18 cellular contexts compared by ENCODE assay signal in the genomic region with DNA sequence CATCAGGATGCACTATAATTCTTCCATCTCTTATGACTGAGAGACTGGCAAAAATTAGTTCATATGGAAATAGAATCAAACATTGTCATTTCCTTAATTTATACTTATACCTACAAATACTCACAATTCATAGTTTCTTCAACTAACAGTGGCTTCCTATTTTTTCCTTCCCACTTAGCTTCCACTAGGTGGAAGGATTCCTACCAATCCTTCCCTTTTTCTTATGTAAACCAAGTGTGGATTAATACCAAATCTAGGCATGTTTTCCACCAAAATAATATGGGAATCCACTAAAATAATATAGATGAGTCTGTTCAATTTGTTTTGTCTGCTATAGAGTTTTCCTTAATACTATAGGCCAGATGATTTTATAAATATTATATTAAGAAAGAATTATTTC.
A peak's percentile ranks its signal among the peaks of the same experiment; 100 is the strongest.
DNase-seq lines count a peak whose midpoint lies in the region; ATAC-seq, FAIRE-seq and TF ChIP-seq lines count a peak whose summit lies in the region.
"Had no signal": no experiment of that assay in that cellular context is flagged by ENCODE, and none has a peak within 500 bp of the region (broad histone marks: within the 10 kb centered on the region; RNA-seq: fewer than 3 reads in every experiment).

No MANE protein-coding gene starts in this region.

- H3K9me3 ChIP-seq in astrocyte (ENCODE audit: insufficient read depth, low read depth, low read length) = no peaks in the 10 kb centered on the region
- H3K9me3 ChIP-seq: HAP-1 had no signal

- H3K4me3 Mint-ChIP-seq in HFFc6 = no peak overlapping the region
- H3K4me3 Mint-ChIP-seq in astrocyte (ENCODE audit: unreplicated experiment) = no peak overlapping the region
- no peak overlapping the region for H3K4me3 Mint-ChIP-seq in osteocyte (ENCODE audit: unreplicated experiment)
- H3K4me3 Mint-ChIP-seq in naive thymus-derived CD8-positive, alpha-beta T cell = no peak overlapping the region
- H3K4me3 Mint-ChIP-seq: CD4-positive, CD25-positive, alpha-beta regulatory T cell had no signal

- DNase-seq in HFFc6 = no peak
- no peak for DNase-seq in astrocyte (ENCODE audit: low read depth)
- DNase-seq in osteocyte (ENCODE audit: extremely low spot score, unreplicated experiment) = no peak
- no peak for DNase-seq in naive thymus-derived CD8-positive, alpha-beta T cell
- no peak for DNase-seq in NCI-H187 treated with DMSO at 0.1 percent for 48 hours (lab: John Stamatoyannopoulos, UW)
- DNase-seq: AML-193; CD4-positive, CD25-positive, alpha-beta regulatory T cell; DMS53; KBM-7; NCI-H1436; NCI-H2029 treated with DMSO at 0.1 percent for 48 hours; NCI-H510A treated with DMSO at 0.1 percent for 48 hours had no signal

- H3K4me2 ChIP-seq in astrocyte (ENCODE audit: low read length) = no peak overlapping the region

- no peak for ATAC-seq in HG02970 (IDR thresholded peaks at IDR 0.05; ENCODE audit: low FRiP score, unreplicated experiment)
- no peak for ATAC-seq in naive thymus-derived CD8-positive, alpha-beta T cell
- ATAC-seq: Panc1, Right ventricle myocardium inferior had no signal

- no peaks in the 10 kb centered on the region for H3K36me3 ChIP-seq in astrocyte (ENCODE audit: insufficient read depth, low read length)
- H3K36me3 ChIP-seq: HAP-1 had no signal

- no peak overlapping the region for H2AFZ ChIP-seq in astrocyte (ENCODE audit: low read depth, low read length)

- peak; percentile 17; the same call in 1 of the 2 replicates for TF ChIP-seq CTCF in C4-2B (conservative IDR thresholded peaks at IDR 0.05)
- peak; percentile 25; the same call in 1 of the 2 replicates for TF ChIP-seq CTCF in HFFc6 (IDR thresholded peaks at IDR 0.05)
- peak; percentile 9 for TF ChIP-seq CTCF in astrocyte (IDR thresholded peaks at IDR 0.05; ENCODE audit: insufficient read depth, low read depth, low read length)
- peak; percentile 23 for TF ChIP-seq CTCF in osteocyte (IDR thresholded peaks at IDR 0.05)

- FAIRE-seq in astrocyte (lab: Jason Lieb, UNC) = no peak
- FAIRE-seq: GM19239 had no signal

- H3K27ac ChIP-seq in C4-2B = no peak overlapping the region
- no peak overlapping the region for H3K27ac ChIP-seq in astrocyte (ENCODE audit: low read depth, low read length)

- POLR2A ChIA-PET in naive thymus-derived CD8-positive, alpha-beta T cell (lab: Charles Lee) = no interaction called here

- H3K4me1 ChIP-seq in astrocyte (ENCODE audit: insufficient read depth, low read length) = no peaks in the 10 kb centered on the region

- H3K9ac ChIP-seq in astrocyte (ENCODE audit: low read length) = no peak overlapping the region

- no peak overlapping the region for H3K27ac Mint-ChIP-seq in HFFc6
- H3K27ac Mint-ChIP-seq in astrocyte (ENCODE audit: unreplicated experiment) = no peak overlapping the region
- no peak overlapping the region for H3K27ac Mint-ChIP-seq in osteocyte (ENCODE audit: unreplicated experiment)
- no peak overlapping the region for H3K27ac Mint-ChIP-seq in naive thymus-derived CD8-positive, alpha-beta T cell
- H3K27ac Mint-ChIP-seq: CD4-positive, CD25-positive, alpha-beta regulatory T cell had no signal

- no peaks in the 10 kb centered on the region for H3K27me3 ChIP-seq in astrocyte (ENCODE audit: insufficient read depth, low read length)

- no peaks in the 10 kb centered on the region for H3K36me3 Mint-ChIP-seq in HFFc6 (ENCODE audit: low read depth)
- no peaks in the 10 kb centered on the region for H3K36me3 Mint-ChIP-seq in astrocyte (ENCODE audit: low read depth, unreplicated experiment)
- H3K36me3 Mint-ChIP-seq in osteocyte (ENCODE audit: unreplicated experiment) = no peaks in the 10 kb centered on the region
- no peaks in the 10 kb centered on the region for H3K36me3 Mint-ChIP-seq in naive thymus-derived CD8-positive, alpha-beta T cell
- H3K36me3 Mint-ChIP-seq: CD4-positive, CD25-positive, alpha-beta regulatory T cell had no signal

- H3K79me2 ChIP-seq in astrocyte (ENCODE audit: insufficient read depth, low read length) = no peaks in the 10 kb centered on the region

- H3K9me3 Mint-ChIP-seq in HFFc6 (peaks cover 11% of the 10 kb centered on the region; the same call in 1 of the 2 replicates), astrocyte (ENCODE audit: unreplicated experiment) (no peaks in the 10 kb centered on the region), osteocyte (ENCODE audit: unreplicated experiment) (no peaks in the 10 kb centered on the region)
- peaks cover 0 to 22% (median 3%) of the 10 kb centered on the region in 9 donors for H3K9me3 Mint-ChIP-seq in naive thymus-derived CD8-positive, alpha-beta T cell

- H4K20me1 ChIP-seq in astrocyte (ENCODE audit: insufficient read depth, low read length) = no peaks in the 10 kb centered on the region

- H3K4me1 Mint-ChIP-seq in HFFc6 (ENCODE audit: low read depth) (no peaks in the 10 kb centered on the region; the same call in 1 of the 2 replicates), astrocyte (ENCODE audit: low read depth, unreplicated experiment) (no peaks in the 10 kb centered on the region), osteocyte (ENCODE audit: unreplicated experiment) (no peaks in the 10 kb centered on the region)
- no peaks in the 10 kb centered on the region for H3K4me1 Mint-ChIP-seq in naive thymus-derived CD8-positive, alpha-beta T cell
- H3K4me1 Mint-ChIP-seq: CD4-positive, CD25-positive, alpha-beta regulatory T cell had no signal

- no peak overlapping the region for H3K4me3 ChIP-seq in astrocyte (ENCODE audit: insufficient read depth, low read depth, low read length)
- H3K4me3 ChIP-seq: HAP-1 had no signal

- H3K27me3 Mint-ChIP-seq in HFFc6 (ENCODE audit: insufficient read depth) = no peaks in the 10 kb centered on the region; the same call in 1 of the 2 replicates
- no peaks in the 10 kb centered on the region for H3K27me3 Mint-ChIP-seq in astrocyte (ENCODE audit: low read depth, unreplicated experiment)
- no peaks in the 10 kb centered on the region for H3K27me3 Mint-ChIP-seq in osteocyte (ENCODE audit: unreplicated experiment)
- H3K27me3 Mint-ChIP-seq in naive thymus-derived CD8-positive, alpha-beta T cell = no peaks in the 10 kb centered on the region
- H3K27me3 Mint-ChIP-seq: CD4-positive, CD25-positive, alpha-beta regulatory T cell had no signal
